Comparison of ENCODE assay signal across 23 cellular contexts in genomic region chr20:6579417-6579816, GRCh38.
DNase-seq lines count a peak whose midpoint lies in the region; ATAC-seq, FAIRE-seq and TF ChIP-seq lines count a peak whose summit lies in the region.
"Had no signal": no experiment of that assay in that cellular context is flagged by ENCODE, and none has a peak within 500 bp of the region (broad histone marks: within the 10 kb centered on the region; RNA-seq: fewer than 3 reads in every experiment).

No MANE protein-coding gene starts in this region.

- H3K9me3 Mint-ChIP-seq in naive thymus-derived CD8-positive, alpha-beta T cell = peaks cover 0 to 11% (median 2%) of the 10 kb centered on the region in 9 donors
- H3K9me3 Mint-ChIP-seq: GM23338 had no signal

- no peak overlapping the region for H3K18ac ChIP-seq in mesenchymal stem cell (ENCODE audit: low read depth in 1 of 2, low read length in 2 of 2)

- H3K4me1 ChIP-seq in GM23248 (ENCODE audit: insufficient read depth) = peaks cover 7% of the 10 kb centered on the region
- H3K4me1 ChIP-seq in mesenchymal stem cell (ENCODE audit: control insufficient read depth, insufficient read depth, low read depth, low read length) = no peaks in the 10 kb centered on the region
- H3K4me1 ChIP-seq in SK-N-SH (ENCODE audit: control insufficient read depth in 1 of 2, insufficient read depth in 2 of 2, low read depth in 1 of 2, low read length in 1 of 2) = no peaks in the 10 kb centered on the region
- H3K4me1 ChIP-seq: BE2C had no signal

- FAIRE-seq in bronchial epithelial cell (lab: Jason Lieb, UNC) = peak; percentile 18
- FAIRE-seq: G401.6, GM12892, GM18507, HepG2 had no signal

- no peak overlapping the region for H3K27ac Mint-ChIP-seq in naive thymus-derived CD8-positive, alpha-beta T cell
- H3K27ac Mint-ChIP-seq: CD4-positive, CD25-positive, alpha-beta regulatory T cell; CD8-positive, alpha-beta memory T cell; GM23338; HFFc6 had no signal

- H2AK5ac ChIP-seq in mesenchymal stem cell (ENCODE audit: low read length, severe bottlenecking) = no peak overlapping the region

- H3K79me2 ChIP-seq in GM23248 (ENCODE audit: insufficient read depth) (no peaks in the 10 kb centered on the region), SK-N-SH (ENCODE audit: insufficient read depth) (no peaks in the 10 kb centered on the region)

- H2BK120ac ChIP-seq in mesenchymal stem cell (ENCODE audit: low read depth, low read length) = no peak overlapping the region

- H3K36me3 Mint-ChIP-seq in naive thymus-derived CD8-positive, alpha-beta T cell = no peaks in the 10 kb centered on the region
- H3K36me3 Mint-ChIP-seq: CD4-positive, CD25-positive, alpha-beta regulatory T cell; CD8-positive, alpha-beta memory T cell had no signal

- H3K9me3 ChIP-seq in GM23248 (ENCODE audit: low read depth) (no peaks in the 10 kb centered on the region), mesenchymal stem cell (ENCODE audit: control insufficient read depth, low read length) (no peaks in the 10 kb centered on the region), SK-N-SH (no peaks in the 10 kb centered on the region)
- H3K9me3 ChIP-seq: BE2C had no signal

- no peaks in the 10 kb centered on the region for H4K20me1 ChIP-seq in GM23248 (ENCODE audit: insufficient read depth)
- no peaks in the 10 kb centered on the region for H4K20me1 ChIP-seq in SK-N-SH (ENCODE audit: insufficient read depth)

- DNase-seq in GM23248 (peak; percentile 15), bronchial epithelial cell (ENCODE audit: low read depth) (no peak), fibroblast of mammary gland (ENCODE audit: low read depth) (peak; percentile 33), mesenchymal stem cell (peak; percentile 51), SK-N-SH (no peak)
- no peak for DNase-seq in stimulated activated CD4-positive, alpha-beta T cell treated with anti-CD3 and anti-CD28 coated beads, Interleukin-15, amount 100 ng/mL, for 24 hours
- DNase-seq in naive thymus-derived CD8-positive, alpha-beta T cell = no peak
- DNase-seq: BE2C; C1 segment of cervical spinal cord; CD4-positive, CD25-positive, alpha-beta regulatory T cell; CD8-positive, alpha-beta memory T cell; COR-L47; DMS 273 treated with DMSO at 0.1 percent for 48 hours; DMS53; H7; HFFc6 had no signal

- no peak overlapping the region for H3K27ac ChIP-seq in GM23248
- H3K27ac ChIP-seq in mesenchymal stem cell (ENCODE audit: low read length, poor library complexity, severe bottlenecking) = no peak overlapping the region
- H3K27ac ChIP-seq in SK-N-SH (ENCODE audit: low read depth in 2 of 2, low read length in 1 of 2) = no peak overlapping the region

- TF ChIP-seq CTCF in bronchial epithelial cell (IDR thresholded peaks at IDR 0.05; ENCODE audit: insufficient read depth, low read length, severe bottlenecking) (no peak), fibroblast of mammary gland (conservative IDR thresholded peaks at IDR 0.05; ENCODE audit: control insufficient read depth, insufficient read depth, low read depth, low read length) (no peak), SK-N-SH (IDR thresholded peaks at IDR 0.05) (no peak)

- no peak for TF ChIP-seq EP300 in SK-N-SH (IDR thresholded peaks at IDR 0.05; ENCODE audit: borderline replicate concordance in 1 of 2, low read depth in 1 of 2, low read length in 1 of 2)

- no peaks in the 10 kb centered on the region for H3K9me2 ChIP-seq in GM23248 (ENCODE audit: insufficient read depth)
- no peaks in the 10 kb centered on the region for H3K9me2 ChIP-seq in SK-N-SH

- no peak overlapping the region for H3K4me2 ChIP-seq in GM23248 (ENCODE audit: unreplicated experiment)
- no peak overlapping the region for H3K4me2 ChIP-seq in mesenchymal stem cell (ENCODE audit: low read length, poor library complexity, severe bottlenecking)
- no peak overlapping the region for H3K4me2 ChIP-seq in SK-N-SH
- H3K4me2 ChIP-seq: GM23338 had no signal

- H2BK5ac ChIP-seq in mesenchymal stem cell (ENCODE audit: low read depth, low read length, poor library complexity, severe bottlenecking) = no peak overlapping the region

- POLR2A ChIA-PET in SK-N-SH (lab: Yijun Ruan, JAX) = no interaction called here
- POLR2A ChIA-PET in naive thymus-derived CD8-positive, alpha-beta T cell (lab: Charles Lee) = no interaction called here

- peaks cover 0 to 15% (median 0%) of the 10 kb centered on the region in 5 donors for H3K27me3 Mint-ChIP-seq in naive thymus-derived CD8-positive, alpha-beta T cell
- H3K27me3 Mint-ChIP-seq: CD4-positive, CD25-positive, alpha-beta regulatory T cell; CD8-positive, alpha-beta memory T cell had no signal

- TF ChIP-seq RAD21 in SK-N-SH (IDR thresholded peaks at IDR 0.05; ENCODE audit: low read length) = no peak

- H3K27me3 ChIP-seq in GM23248 (replicated peaks; ENCODE audit: insufficient read depth) (no peaks in the 10 kb centered on the region), bronchial epithelial cell (ENCODE audit: control insufficient read depth, insufficient read depth, low read length) (no peaks in the 10 kb centered on the region), mesenchymal stem cell (ENCODE audit: control insufficient read depth in 1 of 2, insufficient read depth in 1 of 2, low read length in 2 of 2) (peaks cover 2 to 13% of the 10 kb centered on the region in 2 experiments), SK-N-SH (ENCODE audit: insufficient read depth) (no peaks in the 10 kb centered on the region)
- H3K27me3 ChIP-seq: BE2C had no signal

- CTCF ChIA-PET in SK-N-SH (lab: Yijun Ruan, JAX) = no interaction called here

- no peak overlapping the region for H3K4ac ChIP-seq in mesenchymal stem cell (ENCODE audit: low read depth in 1 of 2, low read length in 2 of 2)

- no peak overlapping the region for H3K23ac ChIP-seq in mesenchymal stem cell (ENCODE audit: low read length in 2 of 2)

- no peak overlapping the region for H4K91ac ChIP-seq in mesenchymal stem cell (ENCODE audit: low read length)

- no peak for ATAC-seq in HG02884 (IDR thresholded peaks at IDR 0.05; ENCODE audit: unreplicated experiment)
- no peak for ATAC-seq in naive thymus-derived CD8-positive, alpha-beta T cell
- ATAC-seq: GM23338, HCT116, HepG2 had no signal

- peak overlapping the region in 1 of 2 experiments; percentile 52 for H2BK12ac ChIP-seq in mesenchymal stem cell (ENCODE audit: low read length in 2 of 2)

- WGBS in GM23248 (ENCODE audit: low coverage in 1 of 2, low lambda C conversion rate in 2 of 2, missing lambda C conversion rate in 2 of 2), 2 experiments = 66 to 77% methylated on average over 5 of the region's 5 CpGs
- WGBS in mesenchymal stem cell = 93% methylated on average over 5 of the region's 5 CpGs
- 0% methylated on average over 5 of the region's 5 CpGs for WGBS in SK-N-SH (ENCODE audit: low lambda C conversion rate)

- no peak overlapping the region for H2AFZ ChIP-seq in GM23248
- H2AFZ ChIP-seq in mesenchymal stem cell (ENCODE audit: low read depth, low read length) = no peak overlapping the region
- no peak overlapping the region for H2AFZ ChIP-seq in SK-N-SH (ENCODE audit: low read depth)
- H2AFZ ChIP-seq: GM23338 had no signal

- no peak overlapping the region for H3K14ac ChIP-seq in mesenchymal stem cell (ENCODE audit: low read length in 2 of 2)

- H3K36me3 ChIP-seq in GM23248 (ENCODE audit: low read depth) (no peaks in the 10 kb centered on the region), bronchial epithelial cell (ENCODE audit: control insufficient read depth, insufficient read depth, low read length) (no peaks in the 10 kb centered on the region), mesenchymal stem cell (ENCODE audit: control insufficient read depth in 1 of 2, insufficient read depth in 2 of 2, low read depth in 1 of 2, low read length in 2 of 2) (no peaks in the 10 kb centered on the region), SK-N-SH (replicated peaks in 1 of 2; ENCODE audit: control insufficient read depth in 1 of 2, insufficient read depth in 2 of 2, low read length in 1 of 2) (no peaks in the 10 kb centered on the region)
- H3K36me3 ChIP-seq: BE2C had no signal

- H3K9ac ChIP-seq in GM23248 (no peak overlapping the region), mesenchymal stem cell (ENCODE audit: low read length) (no peak overlapping the region), SK-N-SH (no peak overlapping the region)

- in situ Hi-C loops in GM23248 (cut with MboI) = no loop called here

- H3F3A ChIP-seq in GM23248 (ENCODE audit: insufficient read depth) = no peaks in the 10 kb centered on the region
- no peaks in the 10 kb centered on the region for H3F3A ChIP-seq in SK-N-SH (replicated peaks; ENCODE audit: insufficient read depth)

- H4K8ac ChIP-seq in mesenchymal stem cell (ENCODE audit: low read length) = no peak overlapping the region

- no peaks in the 10 kb centered on the region for H3K4me1 Mint-ChIP-seq in naive thymus-derived CD8-positive, alpha-beta T cell
- H3K4me1 Mint-ChIP-seq: CD4-positive, CD25-positive, alpha-beta regulatory T cell; CD8-positive, alpha-beta memory T cell had no signal

- no peak overlapping the region for H3K4me3 Mint-ChIP-seq in naive thymus-derived CD8-positive, alpha-beta T cell
- H3K4me3 Mint-ChIP-seq: CD4-positive, CD25-positive, alpha-beta regulatory T cell; CD8-positive, alpha-beta memory T cell; GM23338; HFFc6 had no signal

- H3K79me1 ChIP-seq in mesenchymal stem cell (replicated peaks; ENCODE audit: low read length, poor library complexity, severe bottlenecking) = no peaks in the 10 kb centered on the region

- H3K4me3 ChIP-seq in GM23248 = no peak overlapping the region
- H3K4me3 ChIP-seq in bronchial epithelial cell (ENCODE audit: low read depth, low read length) = no peak overlapping the region
- no peak overlapping the region for H3K4me3 ChIP-seq in fibroblast of mammary gland (ENCODE audit: control insufficient read depth, low read depth, low read length)
- H3K4me3 ChIP-seq in mesenchymal stem cell (ENCODE audit: insufficient read depth in 1 of 2, low read depth in 1 of 2, low read length in 2 of 2) = peak overlapping the region in 1 of 2 experiments; percentile 17
- H3K4me3 ChIP-seq in SK-N-SH (ENCODE audit: low read depth in 2 of 2, low read length in 1 of 2) = no peak overlapping the region
- H3K4me3 ChIP-seq: GM23338 had no signal

- peak overlapping the region; percentile 38 for H2BK15ac ChIP-seq in mesenchymal stem cell (ENCODE audit: low read depth, poor library complexity, severe bottlenecking)

TF ChIP-seq in SK-N-SH, 30 proteins besides CTCF, POLR2A, EP300 and RAD21 (continues in another document):
- no peak for TF ChIP-seq ZBTB33 (IDR thresholded peaks at IDR 0.05; ENCODE audit: borderline replicate concordance, low read depth)

Comparison
In these comparisons a context has a peak if more than half of its experiments do, and no peak if none do; other contexts are left out.
1. DNase-seq: peak in GM23248 (single experiment), fibroblast of mammary gland (single experiment) and mesenchymal stem cell (single experiment); none in bronchial epithelial cell (single experiment), stimulated activated CD4-positive, alpha-beta T cell treated with anti-CD3 and anti-CD28 coated beads, Interleukin-15, amount 100 ng/mL, for 24 hours (single experiment), SK-N-SH (single experiment) and naive thymus-derived CD8-positive, alpha-beta T cell (0 of 10).